20 cellular contexts compared by ENCODE assay signal in the genomic region with DNA sequence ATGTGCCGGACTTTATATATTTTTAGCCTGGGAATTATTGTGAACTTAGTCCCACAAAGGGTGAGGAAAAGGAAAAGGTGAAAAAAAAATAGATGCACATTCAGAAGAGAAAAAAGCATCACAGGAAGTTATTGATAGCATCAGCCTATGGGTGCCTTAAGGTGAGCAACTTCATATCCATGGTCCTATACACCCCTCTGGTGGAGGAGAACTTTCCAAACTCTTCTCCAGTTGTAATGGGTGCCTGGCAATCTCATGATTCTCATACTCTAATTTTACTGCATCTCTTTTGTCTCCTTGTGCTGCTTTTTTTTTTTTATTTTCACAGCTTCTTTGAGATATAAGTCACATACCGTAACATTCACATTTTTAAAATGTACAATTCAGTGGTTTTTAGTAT.
DNase-seq lines count a peak whose midpoint lies in the region; ATAC-seq and TF ChIP-seq lines count a peak whose summit lies in the region.
"Had no signal": no experiment of that assay in that cellular context is flagged by ENCODE, and none has a peak within 500 bp of the region (broad histone marks: within the 10 kb centered on the region; RNA-seq: fewer than 3 reads in every experiment).

No MANE protein-coding gene starts in this region.

- H3K27ac ChIP-seq in CD8-positive, alpha-beta T cell (ENCODE audit: low read depth, low read length), result no peak overlapping the region
- H3K27ac ChIP-seq: GM23248, KMS-11, right atrium auricular region had no signal

- H3K27ac Mint-ChIP-seq in CD8-positive, alpha-beta T cell, result no peak overlapping the region
- H3K27ac Mint-ChIP-seq: activated naive CD8-positive, alpha-beta T cell treated with anti-CD3 and anti-CD28 coated beads, Interleukin-2, amount 50 U/mL, for 24 hours; T-helper 17 cell had no signal

- no peaks in the 10 kb centered on the region for H3K36me3 ChIP-seq in CD8-positive, alpha-beta T cell (ENCODE audit: insufficient read depth, low read length)
- H3K36me3 ChIP-seq: right atrium auricular region had no signal

- DNase-seq in D341Med (ENCODE audit: low spot score) (peak; percentile 30), HT-29 (ENCODE audit: low spot score) (peak; percentile 29), SK-MEL-5 (ENCODE audit: low read depth, low spot score) (peak; percentile 40), left colon (no peak), cerebellum (ENCODE audit: low spot score) (no peak), NCI-H128 (lab: John Stamatoyannopoulos, UW; ENCODE audit: unreplicated experiment) (no peak)
- no peak for DNase-seq in stimulated activated CD4-positive, alpha-beta T cell treated with anti-CD3 and anti-CD28 coated beads, Interleukin-4, amount 100 ng/mL, for 4 hours
- no peak for DNase-seq in CD8-positive, alpha-beta T cell
- DNase-seq: activated CD4-positive, alpha-beta T cell treated with anti-CD3 and anti-CD28 coated beads, Interleukin-2, amount 50 U/mL, for 48 hours; activated effector memory CD4-positive, alpha-beta T cell treated with anti-CD3 and anti-CD28 coated beads, Interleukin-2, amount 50 U/mL, for 16 hours; activated naive CD8-positive, alpha-beta T cell treated with anti-CD3 and anti-CD28 coated beads, Interleukin-2, amount 50 U/mL, for 24 hours; dermis blood vessel endothelial cell; GM23248; hippocampal formation; NCI-H1105 treated with DMSO at 0.1 percent for 48 hours; substantia nigra; T-helper 17 cell had no signal

- H3K9me3 Mint-ChIP-seq in CD8-positive, alpha-beta T cell, result no peaks in the 10 kb centered on the region
- H3K9me3 Mint-ChIP-seq: activated naive CD8-positive, alpha-beta T cell treated with anti-CD3 and anti-CD28 coated beads, Interleukin-2, amount 50 U/mL, for 24 hours had no signal

- intact Hi-C loops in left colon (cut with DNase I, micrococcal nuclease), result no loop called here
- intact Hi-C loops in CD8-positive, alpha-beta T cell (cut with DNase I, micrococcal nuclease), result no loop called here

- H3K4me3 Mint-ChIP-seq in CD8-positive, alpha-beta T cell, result no peak overlapping the region
- H3K4me3 Mint-ChIP-seq: activated naive CD8-positive, alpha-beta T cell treated with anti-CD3 and anti-CD28 coated beads, Interleukin-2, amount 50 U/mL, for 24 hours; T-helper 17 cell had no signal

- no peak for TF ChIP-seq CTCF in CD8-positive, alpha-beta T cell (IDR thresholded peaks at IDR 0.05)

- no peak overlapping the region for H3K4me3 ChIP-seq in CD8-positive, alpha-beta T cell (ENCODE audit: low read depth, low read length)
- H3K4me3 ChIP-seq: GM12878, GM23248, right atrium auricular region had no signal

- H3K27me3 Mint-ChIP-seq in CD8-positive, alpha-beta T cell (ENCODE audit: low read depth), result no peaks in the 10 kb centered on the region
- H3K27me3 Mint-ChIP-seq: activated naive CD8-positive, alpha-beta T cell treated with anti-CD3 and anti-CD28 coated beads, Interleukin-2, amount 50 U/mL, for 24 hours; T-helper 17 cell had no signal

- ATAC-seq in left colon, result peak; percentile 49
- ATAC-seq in CD8-positive, alpha-beta T cell, result no peak
- ATAC-seq: activated naive CD8-positive, alpha-beta T cell treated with anti-CD3 and anti-CD28 coated beads, Interleukin-2, amount 50 U/mL, for 24 hours; GM12878; T-helper 17 cell had no signal

- peaks cover 2% of the 10 kb centered on the region for H3K36me3 Mint-ChIP-seq in CD8-positive, alpha-beta T cell

- POLR2A ChIA-PET in CD8-positive, alpha-beta T cell (lab: Charles Lee), result no interaction called here

- no peaks in the 10 kb centered on the region for H3K4me1 Mint-ChIP-seq in CD8-positive, alpha-beta T cell (ENCODE audit: low read depth)
- H3K4me1 Mint-ChIP-seq: activated naive CD8-positive, alpha-beta T cell treated with anti-CD3 and anti-CD28 coated beads, Interleukin-2, amount 50 U/mL, for 24 hours; T-helper 17 cell had no signal

- no peaks in the 10 kb centered on the region for H3K9me3 ChIP-seq in CD8-positive, alpha-beta T cell (ENCODE audit: low read length)
- H3K9me3 ChIP-seq: right atrium auricular region had no signal

- CTCF ChIA-PET in CD8-positive, alpha-beta T cell (lab: Charles Lee), result no interaction called here

- H3K27me3 ChIP-seq in CD8-positive, alpha-beta T cell (ENCODE audit: insufficient read depth, low read length), result no peaks in the 10 kb centered on the region
- H3K27me3 ChIP-seq: right atrium auricular region had no signal

- H3K4me1 ChIP-seq in CD8-positive, alpha-beta T cell (ENCODE audit: insufficient read depth, low read length), result no peaks in the 10 kb centered on the region
- H3K4me1 ChIP-seq: right atrium auricular region had no signal

- in situ Hi-C loops in SK-MEL-5 (cut with HindIII; ENCODE audit: low pct_unique_long_range_greater_than_20kb, low sequenced_read_pairs), result no loop called here

Comparison
In these comparisons a context has a peak if more than half of its experiments do, and no peak if none do; other contexts are left out.
1. DNase-seq: peak in D341Med (single experiment), HT-29 (single experiment) and SK-MEL-5 (single experiment); none in left colon (0 of 2), stimulated activated CD4-positive, alpha-beta T cell treated with anti-CD3 and anti-CD28 coated beads, Interleukin-4, amount 100 ng/mL, for 4 hours (0 of 2), cerebellum (single experiment), CD8-positive, alpha-beta T cell (0 of 7) and NCI-H128 (single experiment).